ENCODE assay signal across 5 cellular contexts in genomic region chr2:94839224-94839623, GRCh38. TPM values are rescaled to one million over a fixed set of nuclear protein-coding genes. Genes with fewer than 3 reads are reported as not detected.
"Had no signal": no experiment of that assay in that cellular context is flagged by ENCODE, and none has a peak within 500 bp of the region (broad histone marks: within the 10 kb centered on the region; RNA-seq: fewer than 3 reads in every experiment).

No MANE protein-coding gene starts in this region.

RNA-seq across cellular contexts. Expression of gene TEKT4, which starts 32.0 kb away (rescaled TPM):
- total RNA-seq: HepG2, HT-29, HT1080, IMR-90 had no signal
- polyA plus RNA-seq: HepG2, IgD-negative memory B cell, IMR-90 had no signal
